Comparison of ENCODE assay signal across 16 cellular contexts in the genomic region with DNA sequence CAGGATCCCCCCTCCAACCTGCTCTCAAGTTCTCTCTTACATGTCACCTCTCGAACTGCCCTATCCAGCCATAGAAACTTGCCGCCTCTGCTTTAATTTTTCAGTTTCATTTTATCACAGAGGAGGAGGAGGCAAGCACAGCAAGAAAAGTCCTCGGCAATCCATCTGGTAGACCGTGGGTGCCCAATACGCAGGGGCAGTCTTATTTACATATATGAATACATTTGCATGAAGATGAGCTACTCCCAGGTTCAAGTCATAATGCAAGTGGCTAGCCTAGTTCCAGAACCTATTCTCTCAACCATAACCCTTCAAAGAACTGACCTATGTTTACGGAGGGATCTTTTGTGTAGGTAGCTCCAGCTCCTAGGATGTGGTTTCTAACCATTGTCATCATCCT.
DNase-seq lines count a peak whose midpoint lies in the region; ATAC-seq and TF ChIP-seq lines count a peak whose summit lies in the region.
"Had no signal": no experiment of that assay in that cellular context is flagged by ENCODE, and none has a peak within 500 bp of the region (broad histone marks: within the 10 kb centered on the region; RNA-seq: fewer than 3 reads in every experiment).

No MANE protein-coding gene starts in this region.

- CTCF ChIA-PET in activated CD8-positive, alpha-beta T cell treated with anti-CD3 and anti-CD28 coated beads for 36 hours (lab: Charles Lee): interaction anchor here (1.0 to 1.7 kb wide), 2 partner anchors 9 to 35 kb away, joined by 3 to 4 read pairs; no protein-coding TSS in a partner anchor
- CTCF ChIA-PET in activated CD8-positive, alpha-beta T cell treated with anti-CD3 and anti-CD28 coated beads, Interleukin-2, amount 10 ng/mL, durations not matched to agents 7 days and 5 days (lab: Charles Lee): no interaction called here

- DNase-seq in activated CD8-positive, alpha-beta T cell treated with anti-CD3 and anti-CD28 coated beads for 36 hours: peak; percentile 61
- DNase-seq in activated CD8-positive, alpha-beta T cell treated with anti-CD3 and anti-CD28 coated beads, Interleukin-2, amount 10 ng/mL, durations not matched to agents 7 days and 5 days: no peak
- DNase-seq in inferior parietal cortex (ENCODE audit: extremely low spot score) (peak; percentile 19), kidney tubule cell (ENCODE audit: low spot score) (no peak), hippocampal formation (lab: John Stamatoyannopoulos, UW) (no peak), amygdala (lab: John Stamatoyannopoulos, UW) (no peak)
- DNase-seq: C1 segment of cervical spinal cord, cortex of kidney, DMS153, left cardiac atrium, NCI-H1436, Peyer's patch, uterus had no signal

- H3K9me3 Mint-ChIP-seq in activated CD8-positive, alpha-beta T cell treated with anti-CD3 and anti-CD28 coated beads for 36 hours: no peaks in the 10 kb centered on the region
- H3K9me3 Mint-ChIP-seq in activated CD8-positive, alpha-beta T cell treated with anti-CD3 and anti-CD28 coated beads, Interleukin-2, amount 10 ng/mL, durations not matched to agents 7 days and 5 days (ENCODE audit: insufficient read depth): no peaks in the 10 kb centered on the region
- H3K9me3 Mint-ChIP-seq: GM23338 had no signal

- H3K27me3 Mint-ChIP-seq in activated CD8-positive, alpha-beta T cell treated with anti-CD3 and anti-CD28 coated beads for 36 hours: peaks cover 10% of the 10 kb centered on the region
- H3K27me3 Mint-ChIP-seq in activated CD8-positive, alpha-beta T cell treated with anti-CD3 and anti-CD28 coated beads, Interleukin-2, amount 10 ng/mL, durations not matched to agents 7 days and 5 days (ENCODE audit: low read depth): peaks cover 6% of the 10 kb centered on the region

- ATAC-seq in activated CD8-positive, alpha-beta T cell treated with anti-CD3 and anti-CD28 coated beads for 36 hours: peak; percentile 67
- no peak for ATAC-seq in activated CD8-positive, alpha-beta T cell treated with anti-CD3 and anti-CD28 coated beads, Interleukin-2, amount 10 ng/mL, durations not matched to agents 7 days and 5 days
- ATAC-seq in GM21529 (IDR thresholded peaks at IDR 0.05; ENCODE audit: unreplicated experiment) (peak; percentile 76), HG03469 (IDR thresholded peaks at IDR 0.05; ENCODE audit: unreplicated experiment) (peak; percentile 63)
- ATAC-seq: GM23338 had no signal

- intact Hi-C loops in activated CD8-positive, alpha-beta T cell treated with anti-CD3 and anti-CD28 coated beads for 36 hours (cut with micrococcal nuclease): loop anchor here (5.0 kb wide), 1 partner anchor 35 kb away; no protein-coding TSS in a partner anchor

- POLR2A ChIA-PET in activated CD8-positive, alpha-beta T cell treated with anti-CD3 and anti-CD28 coated beads for 36 hours (lab: Charles Lee): no interaction called here
- POLR2A ChIA-PET in activated CD8-positive, alpha-beta T cell treated with anti-CD3 and anti-CD28 coated beads, Interleukin-2, amount 10 ng/mL, durations not matched to agents 7 days and 5 days (lab: Charles Lee): no interaction called here

- peak overlapping the region; percentile 32 for H3K4me3 Mint-ChIP-seq in activated CD8-positive, alpha-beta T cell treated with anti-CD3 and anti-CD28 coated beads for 36 hours
- H3K4me3 Mint-ChIP-seq in activated CD8-positive, alpha-beta T cell treated with anti-CD3 and anti-CD28 coated beads, Interleukin-2, amount 10 ng/mL, durations not matched to agents 7 days and 5 days: no peak overlapping the region
- H3K4me3 Mint-ChIP-seq: GM23338 had no signal

- no peaks in the 10 kb centered on the region for H3K36me3 Mint-ChIP-seq in activated CD8-positive, alpha-beta T cell treated with anti-CD3 and anti-CD28 coated beads for 36 hours (ENCODE audit: low read depth)
- no peaks in the 10 kb centered on the region for H3K36me3 Mint-ChIP-seq in activated CD8-positive, alpha-beta T cell treated with anti-CD3 and anti-CD28 coated beads, Interleukin-2, amount 10 ng/mL, durations not matched to agents 7 days and 5 days (ENCODE audit: low read depth)

- TF ChIP-seq CTCF in activated CD8-positive, alpha-beta T cell treated with anti-CD3 and anti-CD28 coated beads for 36 hours (IDR thresholded peaks at IDR 0.05): no peak

- H3K27ac Mint-ChIP-seq in activated CD8-positive, alpha-beta T cell treated with anti-CD3 and anti-CD28 coated beads for 36 hours: peak overlapping the region; percentile 83
- H3K27ac Mint-ChIP-seq in activated CD8-positive, alpha-beta T cell treated with anti-CD3 and anti-CD28 coated beads, Interleukin-2, amount 10 ng/mL, durations not matched to agents 7 days and 5 days: no peak overlapping the region
- H3K27ac Mint-ChIP-seq: GM23338 had no signal

- H3K4me1 Mint-ChIP-seq in activated CD8-positive, alpha-beta T cell treated with anti-CD3 and anti-CD28 coated beads for 36 hours (ENCODE audit: low read depth): peaks cover 30% of the 10 kb centered on the region
- H3K4me1 Mint-ChIP-seq in activated CD8-positive, alpha-beta T cell treated with anti-CD3 and anti-CD28 coated beads, Interleukin-2, amount 10 ng/mL, durations not matched to agents 7 days and 5 days (ENCODE audit: low read depth): peaks cover 22% of the 10 kb centered on the region
- H3K4me1 Mint-ChIP-seq: GM23338 had no signal

Comparison
In these comparisons a context has a peak if more than half of its experiments do, and no peak if none do; other contexts are left out.
1. DNase-seq: peak in activated CD8-positive, alpha-beta T cell treated with anti-CD3 and anti-CD28 coated beads for 36 hours (single experiment) and inferior parietal cortex (single experiment); none in activated CD8-positive, alpha-beta T cell treated with anti-CD3 and anti-CD28 coated beads, Interleukin-2, amount 10 ng/mL, durations not matched to agents 7 days and 5 days (single experiment), kidney tubule cell (single experiment), hippocampal formation (0 of 2) and amygdala (0 of 56).